In the genomic region with DNA sequence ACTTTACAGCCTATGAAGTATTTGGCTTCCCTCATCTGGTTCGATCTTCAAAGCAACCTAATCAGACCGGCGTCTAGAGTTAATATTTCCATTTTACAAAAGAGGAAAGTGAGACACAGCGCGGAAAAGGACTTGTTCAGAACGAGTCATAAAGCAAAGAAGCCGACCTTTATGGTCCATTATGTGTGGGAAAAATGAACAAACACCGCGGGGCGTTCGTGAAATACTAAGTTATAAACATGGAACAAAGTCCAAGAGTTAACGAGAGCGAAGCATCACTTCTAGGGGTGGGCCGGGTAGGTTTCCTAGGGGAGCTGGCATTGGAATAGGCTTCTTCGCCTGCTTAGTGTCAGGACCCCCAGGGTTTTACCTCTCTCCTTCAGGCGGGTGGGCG, we compare ENCODE assay signal across 8 cellular contexts. TPM values are rescaled to one million over a fixed set of nuclear protein-coding genes. Genes with fewer than 3 reads are reported as not detected.
DNase-seq lines count a peak whose midpoint lies in the region; ATAC-seq, FAIRE-seq and TF ChIP-seq lines count a peak whose summit lies in the region.

No MANE protein-coding gene starts in this region.

- H3K9me3 ChIP-seq in HEK293 (ENCODE audit: control insufficient read depth, insufficient read depth, low read depth, low read length) (no peaks in the 10 kb centered on the region), kidney (ENCODE audit: control insufficient read depth in 1 of 2, low read length in 2 of 2) (no peaks in the 10 kb centered on the region), subcutaneous abdominal adipose tissue (ENCODE audit: control insufficient read depth in 5 of 5, low read length in 5 of 5) (no peaks in the 10 kb centered on the region)

- peak overlapping the region in 1 of 2 donors; percentile 81 for H3K27ac Mint-ChIP-seq in activated naive CD4-positive, alpha-beta T cell treated with anti-CD3 and anti-CD28 coated beads, Interleukin-2, amount 50 U/mL, for 72 hours

- H3K9me3 Mint-ChIP-seq in activated naive CD4-positive, alpha-beta T cell treated with anti-CD3 and anti-CD28 coated beads, Interleukin-2, amount 50 U/mL, for 72 hours = no peaks in the 10 kb centered on the region

- H3K27ac ChIP-seq in ACC112 (ENCODE audit: low read depth, low read length) (peak overlapping the region; percentile 10; the same call in 1 of the 2 replicates), HEK293 (ENCODE audit: extremely low read depth, low read depth, low read length) (peak overlapping the region; percentile 46; the same call in 1 of the 2 replicates), kidney (ENCODE audit: low read depth in 2 of 2, low read length in 2 of 2) (no peak overlapping the region), subcutaneous abdominal adipose tissue (ENCODE audit: low read depth, low read length) (peak overlapping the region; percentile 46)

- H3K36me3 ChIP-seq in ACC112 (ENCODE audit: insufficient read depth, low read length) (no peaks in the 10 kb centered on the region), HEK293 (ENCODE audit: control insufficient read depth in 2 of 2, insufficient read depth in 1 of 2, low read length in 2 of 2) (peaks cover 6 to 15% of the 10 kb centered on the region in 2 experiments; a peak in 2 of 3 replicates), kidney (ENCODE audit: control insufficient read depth in 1 of 2, insufficient read depth in 2 of 2, low read length in 2 of 2) (peaks cover 0 to 12% of the 10 kb centered on the region in 2 donors), subcutaneous abdominal adipose tissue (ENCODE audit: control insufficient read depth in 5 of 5, insufficient read depth in 5 of 5, low read length in 5 of 5) (peaks cover 0 to 22% (median 20%) of the 10 kb centered on the region in 5 donors)

- peaks cover 0 to 14% of the 10 kb centered on the region in 2 donors for H3K36me3 Mint-ChIP-seq in activated naive CD4-positive, alpha-beta T cell treated with anti-CD3 and anti-CD28 coated beads, Interleukin-2, amount 50 U/mL, for 72 hours

- no peak for FAIRE-seq in kidney (lab: Jason Lieb, UNC)

- intact Hi-C loops in kidney (cut with DNase I) = no loop called here

- peak overlapping the region; percentile 74 to 80 for H3K9ac ChIP-seq in kidney (ENCODE audit: low read length in 2 of 2)
- H3K9ac ChIP-seq in subcutaneous abdominal adipose tissue (ENCODE audit: low read length in 5 of 5) = peak overlapping the region; percentile 52 to 87 (median 73)

- POLR2A ChIA-PET in HEK293 (lab: Yijun Ruan, JAX) = interaction anchor here (0.7 to 1.2 kb wide), 2 partner anchors 31 to 1366 kb away, joined by 4 to 7 read pairs; partner anchors contain the start of gene SLC35E4

- H3K4me1 ChIP-seq in ACC112 (ENCODE audit: control insufficient read depth, insufficient read depth, low read length, unreplicated experiment) (peaks cover 5% of the 10 kb centered on the region), HEK293 (ENCODE audit: control insufficient read depth, insufficient read depth, low read length) (no peaks in the 10 kb centered on the region), kidney (ENCODE audit: control insufficient read depth in 1 of 2, insufficient read depth in 1 of 2, low read depth in 1 of 2, low read length in 2 of 2) (peaks cover 0 to 7% of the 10 kb centered on the region in 2 donors), subcutaneous abdominal adipose tissue (ENCODE audit: control insufficient read depth in 5 of 5, insufficient read depth in 5 of 5, low read length in 5 of 5) (peaks cover 2 to 24% (median 18%) of the 10 kb centered on the region in 5 donors)

- TF ChIP-seq CTCF in HEK293 (tag by site-specific recombination; IDR thresholded peaks at IDR 0.05) (no peak), kidney (IDR thresholded peaks at IDR 0.05; ENCODE audit: borderline replicate concordance, extremely low read depth, insufficient read depth) (no peak)

- peak; percentile 12 to 40 for ATAC-seq in activated naive CD4-positive, alpha-beta T cell treated with anti-CD3 and anti-CD28 coated beads, Interleukin-2, amount 50 U/mL, for 72 hours
- no peak for ATAC-seq in GM21786 (IDR thresholded peaks at IDR 0.05; ENCODE audit: unreplicated experiment)

- peak overlapping the region; percentile 84 for H3K4me3 ChIP-seq in ACC112 (ENCODE audit: low read depth, low read length)
- peak overlapping the region; percentile 84 for H3K4me3 ChIP-seq in HEK293 (ENCODE audit: low read depth, low read length)
- H3K4me3 ChIP-seq in kidney (ENCODE audit: low read length in 2 of 2) = peak overlapping the region; percentile 81 to 86
- peak overlapping the region; percentile 88 to 96 (median 91) for H3K4me3 ChIP-seq in subcutaneous abdominal adipose tissue (ENCODE audit: low read depth in 1 of 5, low read length in 5 of 5)

- DNase-seq in activated naive CD4-positive, alpha-beta T cell treated with anti-CD3 and anti-CD28 coated beads, Interleukin-2, amount 50 U/mL, for 72 hours (ENCODE audit: low spot score in 2 of 2) = peak in 1 of 2 donors; percentile 9
- DNase-seq in kidney (no peak), ACHN (no peak), SIG-M5 treated with dmso at 0.1 percent for 504 hours (lab: John Stamatoyannopoulos, UW; ENCODE audit: unreplicated experiment) (no peak)

- CTCF ChIA-PET in HEK293 (lab: Yijun Ruan, JAX) = interaction anchor here (0.9 to 1.3 kb wide), 3 partner anchors 12 to 86 kb away, joined by 3 to 7 read pairs (median 3); no protein-coding TSS in a partner anchor

- H3K27me3 ChIP-seq in ACC112 (ENCODE audit: insufficient read depth, low read length) (no peaks in the 10 kb centered on the region), subcutaneous abdominal adipose tissue (ENCODE audit: control insufficient read depth in 5 of 5, insufficient read depth in 4 of 5, low read length in 5 of 5) (no peaks in the 10 kb centered on the region)

- in situ Hi-C loops in ACHN (cut with HindIII; ENCODE audit: low pct_ligation_motif_present, low pct_unique_long_range_greater_than_20kb, low sequenced_read_pairs) = no loop called here

- no peaks in the 10 kb centered on the region for H3K79me2 ChIP-seq in ACC112 (ENCODE audit: control insufficient read depth, insufficient read depth, low read length, unreplicated experiment)

- H2AFZ ChIP-seq in ACC112 (ENCODE audit: low read length, unreplicated experiment) = peak overlapping the region; percentile 64

TF ChIP-seq in HEK293, 187 proteins besides CTCF, POLR2A, EP300 and RAD21:
- TF ChIP-seq ZFHX2 (tag by site-specific recombination; conservative IDR thresholded peaks at IDR 0.05) = 0 out of 2 replicates have a peak, but pooled peaks have one; percentile 8
- TF ChIP-seq ZNF10 (tag by site-specific recombination; IDR thresholded peaks at IDR 0.05) = peak; percentile 48; the same call in 1 of the 2 replicates
- 0 out of 2 replicates have a peak, but pooled peaks have one; percentile 5 for TF ChIP-seq ZIC2 (tag by site-specific recombination; IDR thresholded peaks at IDR 0.05)
- TF ChIP-seq ZBTB44 (tag by site-specific recombination; IDR thresholded peaks at IDR 0.05) = no peak

RNA-seq across cellular contexts. Expression of gene DUSP18, which starts 0.6 kb away (rescaled TPM):
- total RNA-seq in activated naive CD4-positive, alpha-beta T cell treated with anti-CD3 and anti-CD28 coated beads, Interleukin-2, amount 50 U/mL, for 72 hours = 10 to 100 TPM in 1 of 2 donors, 1 to 10 TPM in 1; 7.4 to 10.4 TPM
- total RNA-seq in kidney = 14.0 TPM
- polyA plus RNA-seq in kidney (ENCODE audit: insufficient read depth, low read depth, low replicate concordance) = 3.6 TPM

RNA-seq across cellular contexts. Expression of gene OSBP2, which starts 27.6 kb away (rescaled TPM):
- total RNA-seq in activated naive CD4-positive, alpha-beta T cell treated with anti-CD3 and anti-CD28 coated beads, Interleukin-2, amount 50 U/mL, for 72 hours = 1 to 10 TPM; 1.7 to 6.1 TPM
- total RNA-seq in kidney = 4.0 TPM
- polyA plus RNA-seq in kidney (ENCODE audit: insufficient read depth, low read depth, low replicate concordance) = 3.4 TPM

RNA-seq across cellular contexts. Expression of gene SLC35E4, which starts 31.5 kb away (rescaled TPM):
- total RNA-seq in activated naive CD4-positive, alpha-beta T cell treated with anti-CD3 and anti-CD28 coated beads, Interleukin-2, amount 50 U/mL, for 72 hours = 1 to 10 TPM; 3.9 to 9.5 TPM
- 3.2 TPM for total RNA-seq in kidney
- polyA plus RNA-seq in kidney (ENCODE audit: insufficient read depth, low read depth, low replicate concordance) = 1.8 TPM

Comparison
In these comparisons a context has a peak if more than half of its experiments do, and no peak if none do; other contexts are left out.
1. H3K27ac ChIP-seq: peak in ACC112 (single experiment), HEK293 (single experiment) and subcutaneous abdominal adipose tissue (single experiment); none in kidney (0 of 2).
2. Peak in every context shown above with its lines, with median percentiles within 50 percentile points of each other: H3K4me3 ChIP-seq.